ENCODE assay signal across 8 cellular contexts in genomic region chr9:107732781-107733529, GRCh38.
DNase-seq lines count a peak whose midpoint lies in the region; ATAC-seq and TF ChIP-seq lines count a peak whose summit lies in the region.

No MANE protein-coding gene starts in this region.

- intact Hi-C loops in left ventricle myocardium superior (cut with micrococcal nuclease): no loop called here

- no peaks in the 10 kb centered on the region for H3K36me3 Mint-ChIP-seq in GM23338 (ENCODE audit: low read depth)

- peak overlapping the region; percentile 76 for H3K9ac ChIP-seq in skeletal muscle satellite cell (ENCODE audit: low read depth, low read length)

- H3K27ac ChIP-seq in GM23338 (ENCODE audit: low read depth): no peak overlapping the region

- no peak for ATAC-seq in GM23338
- peak; percentile 73 for ATAC-seq in left ventricle myocardium superior
- ATAC-seq in HG03457 (IDR thresholded peaks at IDR 0.05; ENCODE audit: unreplicated experiment): no peak
- ATAC-seq in HG03342 (IDR thresholded peaks at IDR 0.05; ENCODE audit: unreplicated experiment): no peak
- no peak for ATAC-seq in GM18520 (IDR thresholded peaks at IDR 0.05; ENCODE audit: unreplicated experiment)

- 0 out of 2 replicates have a peak, but pooled peaks cover 4% of the 10 kb centered on the region for H3K9me2 ChIP-seq in GM23338 (ENCODE audit: insufficient read depth)

- H4K20me1 ChIP-seq in GM23338 (replicated peaks; ENCODE audit: insufficient read depth): no peaks in the 10 kb centered on the region

- H3K4me3 Mint-ChIP-seq in GM23338: no peak overlapping the region

- H3K27ac Mint-ChIP-seq in GM23338: no peak overlapping the region

- H3K4me1 ChIP-seq in GM23338 (ENCODE audit: insufficient read depth): no peaks in the 10 kb centered on the region
- H3K4me1 ChIP-seq in skeletal muscle satellite cell (ENCODE audit: control insufficient read depth, insufficient read depth, low read length): peaks cover 56% of the 10 kb centered on the region

- no peaks in the 10 kb centered on the region for H3K79me2 ChIP-seq in GM23338 (replicated peaks; ENCODE audit: insufficient read depth)

- H3F3A ChIP-seq in GM23338 (replicated peaks; ENCODE audit: low read depth): no peaks in the 10 kb centered on the region

- TF ChIP-seq CTCF in GM23338 (conservative IDR thresholded peaks at IDR 0.05; ENCODE audit: low read depth in 2 of 2): no peak

- H3K4me2 ChIP-seq in GM23338 (no peak overlapping the region), skeletal muscle satellite cell (ENCODE audit: low read length) (peak overlapping the region; percentile 76)

- peak overlapping the region; percentile 90 for H2AFZ ChIP-seq in GM23338

- no peak for DNase-seq in GM23338 (ENCODE audit: low spot score)
- DNase-seq in astrocyte of the hippocampus (ENCODE audit: low read depth, low spot score): peak; percentile 89
- DNase-seq in left ventricle myocardium superior: no peak
- no peak for DNase-seq in activated T-cell treated with anti-CD3 and anti-CD28 coated beads, Interleukin-2, amount 50 U/mL, for 48 hours

- H3K36me3 ChIP-seq in GM23338 (ENCODE audit: insufficient read depth): no peaks in the 10 kb centered on the region
- H3K36me3 ChIP-seq in skeletal muscle satellite cell (ENCODE audit: insufficient read depth, low read length): no peaks in the 10 kb centered on the region

- H3K27me3 ChIP-seq in GM23338 (ENCODE audit: insufficient read depth) (no peaks in the 10 kb centered on the region), skeletal muscle satellite cell (ENCODE audit: control insufficient read depth, insufficient read depth, low read length) (no peaks in the 10 kb centered on the region)

- H3K4me1 Mint-ChIP-seq in GM23338: no peaks in the 10 kb centered on the region; the same call in 2 of the 3 replicates

- no peaks in the 10 kb centered on the region for H3K9me3 ChIP-seq in skeletal muscle satellite cell (replicated peaks; ENCODE audit: low read length)

- H3K9me3 Mint-ChIP-seq in GM23338: no peaks in the 10 kb centered on the region

- H3K4me3 ChIP-seq in GM23338: no peak overlapping the region
- peak overlapping the region; percentile 53 for H3K4me3 ChIP-seq in skeletal muscle satellite cell (ENCODE audit: low read length)

- H3K27me3 Mint-ChIP-seq in GM23338 (ENCODE audit: insufficient read depth, low read depth, poor library complexity): no peaks in the 10 kb centered on the region

TF ChIP-seq in GM23338, 12 proteins besides CTCF, POLR2A, EP300 and RAD21 (continues in another document):
- TF ChIP-seq ZNF114 (CRISPR knock-in tag; IDR thresholded peaks at IDR 0.05) (no peak), REST (IDR thresholded peaks at IDR 0.05; ENCODE audit: unreplicated experiment) (no peak), ETS1 (IDR thresholded peaks at IDR 0.05) (no peak), CREB1 (CRISPR knock-in tag; IDR thresholded peaks at IDR 0.05; ENCODE audit: low read depth) (no peak), JUNB (IDR thresholded peaks at IDR 0.05; ENCODE audit: unreplicated experiment) (no peak), POLR2AphosphoS5 (IDR thresholded peaks at IDR 0.05; ENCODE audit: low read depth) (no peak), EZH2phosphoT487 (IDR thresholded peaks at IDR 0.05; ENCODE audit: unreplicated experiment) (no peak), NANOG (IDR thresholded peaks at IDR 0.05; ENCODE audit: borderline replicate concordance) (no peak), ZNF331 (CRISPR knock-in tag; IDR thresholded peaks at IDR 0.05; ENCODE audit: low read depth) (no peak), EZH2 (IDR thresholded peaks at IDR 0.05; ENCODE audit: low read depth, unreplicated experiment) (no peak), ZNF462 (CRISPR knock-in tag; IDR thresholded peaks at IDR 0.05) (no peak)
